In genomic region chr1:234772345-234773147, GRCh38 we compare ENCODE assay signal across 8 cellular contexts.
DNase-seq lines count a peak whose midpoint lies in the region; ATAC-seq and TF ChIP-seq lines count a peak whose summit lies in the region.

No MANE protein-coding gene starts in this region.

- peak; percentile 71 for ATAC-seq in WTC11

- peak in 1 of 2 donors; percentile 17 for TF ChIP-seq RAD21 in liver (IDR thresholded peaks at IDR 0.05)

- H3K27me3 ChIP-seq in HAP-1 (ENCODE audit: low read depth) (no peaks in the 10 kb centered on the region), liver (ENCODE audit: control insufficient read depth in 4 of 4, insufficient read depth in 4 of 4, low read length in 3 of 4) (no peaks in the 10 kb centered on the region)

- H3K9me3 Mint-ChIP-seq in WTC11: peaks cover 7% of the 10 kb centered on the region; the same call in 1 of the 2 replicates

- H3K27ac ChIP-seq in liver (ENCODE audit: low read depth in 1 of 2, low read length in 2 of 2): peak overlapping the region; percentile 14 to 35

- no peak overlapping the region for H3K4me3 Mint-ChIP-seq in WTC11

- H3K27ac Mint-ChIP-seq in WTC11: peak overlapping the region; percentile 92

- DNase-seq in GM10248 (ENCODE audit: extremely low spot score): peak; percentile 88
- DNase-seq in HAP-1 (ENCODE audit: low spot score in 2 of 2): peak; percentile 18 to 50
- peak; percentile 100 for DNase-seq in M059J (ENCODE audit: low read depth)
- DNase-seq in WTC11 (ENCODE audit: low spot score): no peak
- DNase-seq in cardiac fibroblast (ENCODE audit: low read depth in 2 of 2): peak; percentile 97 to 100
- DNase-seq in stimulated activated CD4-positive, alpha-beta T cell treated with anti-CD3 and anti-CD28 coated beads, TNF-alpha, amount 100 ng/mL, for 48 hours (ENCODE audit: low read depth in 3 of 3): peak; percentile 71 to 87 (median 83)
- DNase-seq in superior temporal gyrus (ENCODE audit: extremely low spot score): no peak

- WGBS in liver: 57% methylated on average over 22 of the region's 22 CpGs

- in situ Hi-C loops in HAP-1 (cut with MboI; ENCODE audit: low sequenced_read_pairs): no loop called here

- no peak overlapping the region for H3K4me3 ChIP-seq in HAP-1
- H3K4me3 ChIP-seq in cardiac fibroblast (replicated peaks in 1 of 2; ENCODE audit: low read depth in 2 of 2, low read length in 2 of 2): no peak overlapping the region
- no peak overlapping the region for H3K4me3 ChIP-seq in liver (ENCODE audit: low read depth in 1 of 3, low read length in 3 of 3)

- no peaks in the 10 kb centered on the region; the same call in 1 of the 2 replicates for H3K27me3 Mint-ChIP-seq in WTC11 (ENCODE audit: low read depth)

- H3K9ac ChIP-seq in liver (ENCODE audit: low read depth in 1 of 2, low read length in 2 of 2): no peak overlapping the region

- POLR2A ChIA-PET in GM10248 (lab: Yijun Ruan, JAX) (interaction anchor here (0.7 to 1.5 kb wide), 3 partner anchors 42 to 161 kb away, joined by 3 to 6 read pairs (median 4); no protein-coding TSS in a partner anchor), WTC11 (lab: Charles Lee) (no interaction called here)

- H3K4me1 ChIP-seq in HAP-1 (peaks cover 13% of the 10 kb centered on the region), liver (ENCODE audit: control insufficient read depth in 4 of 4, insufficient read depth in 4 of 4, low read length in 3 of 4) (no peaks in the 10 kb centered on the region)

- H3K9me3 ChIP-seq in HAP-1: no peaks in the 10 kb centered on the region
- no peaks in the 10 kb centered on the region for H3K9me3 ChIP-seq in liver (ENCODE audit: control insufficient read depth in 4 of 4, low read length in 3 of 4)

- TF ChIP-seq CTCF in GM10248 (IDR thresholded peaks at IDR 0.05; ENCODE audit: control extremely low read depth, extremely low read depth, low read depth, missing control alignments): peak; percentile 2
- TF ChIP-seq CTCF in WTC11 (IDR thresholded peaks at IDR 0.05): no peak
- TF ChIP-seq CTCF in cardiac fibroblast (IDR thresholded peaks at IDR 0.05; ENCODE audit: low read depth, low read length): no peak
- no peak for TF ChIP-seq CTCF in liver (IDR thresholded peaks at IDR 0.05; ENCODE audit: low read depth, low read length, missing input control)

- no peaks in the 10 kb centered on the region for H3K36me3 ChIP-seq in HAP-1 (replicated peaks)
- H3K36me3 ChIP-seq in liver (ENCODE audit: control insufficient read depth in 4 of 4, insufficient read depth in 3 of 4, low read depth in 1 of 4, low read length in 3 of 4): no peaks in the 10 kb centered on the region

- CTCF ChIA-PET in GM10248 (lab: Yijun Ruan, JAX) (interaction anchor here (1.0 to 1.6 kb wide), 4 partner anchors 13 to 78 kb away, joined by 3 to 5 read pairs (median 4); no protein-coding TSS in a partner anchor), WTC11 (lab: Charles Lee) (interaction anchor here (1.0 kb wide), 1 partner anchor 175 kb away, joined by 3 read pairs; no protein-coding TSS in a partner anchor)

- H3K36me3 Mint-ChIP-seq in WTC11: peaks cover 3% of the 10 kb centered on the region; the same call in 1 of the 2 replicates

- H3K4me1 Mint-ChIP-seq in WTC11: peaks cover 37% of the 10 kb centered on the region

TF ChIP-seq in WTC11, 78 proteins besides CTCF, POLR2A, EP300 and RAD21:
- no peak for TF ChIP-seq GRHL2 (CRISPR knock-in tag; IDR thresholded peaks at IDR 0.05; ENCODE audit: insufficient replicate concordance, severe bottlenecking)
- TF ChIP-seq MAX (CRISPR knock-in tag; IDR thresholded peaks at IDR 0.05): peak; percentile 24; the same call in 1 of the 2 replicates
- no peak for TF ChIP-seq ZNF121 (CRISPR knock-in tag; IDR thresholded peaks at IDR 0.05)
- peak; percentile 56 for TF ChIP-seq GABPB1 (CRISPR knock-in tag; IDR thresholded peaks at IDR 0.05)
- no peak for TF ChIP-seq ESRRA (CRISPR knock-in tag; IDR thresholded peaks at IDR 0.05; ENCODE audit: borderline replicate concordance)
- TF ChIP-seq ATF6 (CRISPR knock-in tag; IDR thresholded peaks at IDR 0.05): no peak

TF ChIP-seq in liver, 16 proteins besides CTCF, POLR2A, EP300 and RAD21:
- TF ChIP-seq NR2F2 (IDR thresholded peaks at IDR 0.05) (no peak), FOXA2 (IDR thresholded peaks at IDR 0.05) (no peak), GABPA (IDR thresholded peaks at IDR 0.05 in 1 of 2, conservative IDR thresholded peaks at IDR 0.05 in 1 of 2) (no peak), ZBTB33 (IDR thresholded peaks at IDR 0.05) (no peak), JUND (IDR thresholded peaks at IDR 0.05) (peak in 1 of 2 donors; percentile 73), SP1 (IDR thresholded peaks at IDR 0.05) (peak; percentile 16)

Comparison
In these comparisons a context has a peak if more than half of its experiments do, and no peak if none do; other contexts are left out.
1. DNase-seq: peak in GM10248 (single experiment), HAP-1 (2 of 2), M059J (single experiment), cardiac fibroblast (2 of 2) and stimulated activated CD4-positive, alpha-beta T cell treated with anti-CD3 and anti-CD28 coated beads, TNF-alpha, amount 100 ng/mL, for 48 hours (3 of 3); none in WTC11 (single experiment) and superior temporal gyrus (single experiment).